Comparison of ENCODE assay signal across 13 cellular contexts in genomic region chr20:45307076-45307645, GRCh38. TPM values are rescaled to one million over a fixed set of nuclear protein-coding genes. Genes with fewer than 3 reads are reported as not detected.
DNase-seq lines count a peak whose midpoint lies in the region; FAIRE-seq and TF ChIP-seq lines count a peak whose summit lies in the region.
"Had no signal": no experiment of that assay in that cellular context is flagged by ENCODE, and none has a peak within 500 bp of the region (broad histone marks: within the 10 kb centered on the region; RNA-seq: fewer than 3 reads in every experiment).

No MANE protein-coding gene starts in this region.

- TF ChIP-seq CTCF in GM20000 (IDR thresholded peaks at IDR 0.05; ENCODE audit: extremely low read depth, missing control alignments) (no peak), nephron progenitor cell (IDR thresholded peaks at IDR 0.05) (no peak), testis (IDR thresholded peaks at IDR 0.05) (no peak), type B pancreatic cell (conservative IDR thresholded peaks at IDR 0.05) (no peak)

- H3K4me3 ChIP-seq in testis, result no peak overlapping the region
- H3K4me3 ChIP-seq: A549 had no signal

- DNase-seq in GM20000 (ENCODE audit: low spot score) (peak; percentile 7), HTR-8/SVneo (ENCODE audit: insufficient read length, low spot score) (no peak), nephron progenitor cell (peak; percentile 56), NCI-H2107 (lab: John Stamatoyannopoulos, UW) (no peak), testis (no peak), type B pancreatic cell (ENCODE audit: extremely low spot score, unreplicated experiment) (no peak)
- DNase-seq: GF-D8 had no signal

- 39 to 51% methylated on average over 16 of the region's 16 CpGs for WGBS in testis, 2 donors

- H3K9me3 Mint-ChIP-seq in nephron progenitor cell (peaks cover 6% of the 10 kb centered on the region), type B pancreatic cell (no peaks in the 10 kb centered on the region)

- H3K27ac Mint-ChIP-seq in nephron progenitor cell, result no peak overlapping the region
- H3K27ac Mint-ChIP-seq in type B pancreatic cell, result no peak overlapping the region

- H3K27me3 Mint-ChIP-seq in nephron progenitor cell (ENCODE audit: low read depth, poor library complexity) (peaks cover 66% of the 10 kb centered on the region), type B pancreatic cell (peaks cover 33% of the 10 kb centered on the region)

- H3K36me3 Mint-ChIP-seq in nephron progenitor cell (ENCODE audit: low read depth) (no peaks in the 10 kb centered on the region), type B pancreatic cell (no peaks in the 10 kb centered on the region)

- H3K4me3 Mint-ChIP-seq in nephron progenitor cell (no peak overlapping the region), type B pancreatic cell (no peak overlapping the region)
- H3K4me3 Mint-ChIP-seq: CD4-positive, CD25-positive, alpha-beta regulatory T cell had no signal

- H3K27ac ChIP-seq in testis, result no peak overlapping the region
- H3K27ac ChIP-seq: A549 had no signal

- FAIRE-seq in HTR-8/SVneo (lab: Jason Lieb, UNC), result peak; percentile 46
- FAIRE-seq: A549, GM19239, H54 had no signal

- intact Hi-C loops in testis (cut with DNase I; ENCODE audit: low total_unique reads), result no loop called here

- H3K9me3 ChIP-seq in testis, result no peaks in the 10 kb centered on the region
- H3K9me3 ChIP-seq: A549 had no signal

- H3K27me3 ChIP-seq in testis, result no peaks in the 10 kb centered on the region

- H3K4me1 ChIP-seq in testis, result no peaks in the 10 kb centered on the region
- H3K4me1 ChIP-seq: A549 had no signal

- H3K4me1 Mint-ChIP-seq in nephron progenitor cell (peaks cover 39% of the 10 kb centered on the region), type B pancreatic cell (ENCODE audit: unreplicated experiment) (peaks cover 9% of the 10 kb centered on the region)

- TF ChIP-seq POLR2A in testis (IDR thresholded peaks at IDR 0.05), result no peak

- H3K36me3 ChIP-seq in testis (ENCODE audit: low read depth, missing control alignments), result no peaks in the 10 kb centered on the region

RNA-seq across cellular contexts. Expression of gene RBPJL, which starts 0.5 kb away (rescaled TPM):
- total RNA-seq in testis, result 1 to 10 TPM in 1 of 2 donors, under 1 TPM in 1; 0.43 to 1.1 TPM
- polyA plus RNA-seq in testis (ENCODE audit: insufficient read depth, low read depth, low replicate concordance), result 0.26 TPM
- not detected in 2 replicates for total RNA-seq in type B pancreatic cell (ENCODE audit: low replicate concordance)
- total RNA-seq: CD4-positive, CD25-positive, alpha-beta regulatory T cell had no signal
- polyA plus RNA-seq: A549; AG04450; BJ; CD4-positive, CD25-positive, alpha-beta regulatory T cell had no signal

RNA-seq across cellular contexts. Expression of gene MATN4, which starts 0.9 kb away (rescaled TPM):
- 1 to 10 TPM; 2.8 to 3.5 TPM for total RNA-seq in testis
- 1.1 TPM for polyA plus RNA-seq in testis (ENCODE audit: insufficient read depth, low read depth, low replicate concordance)
- total RNA-seq in type B pancreatic cell (ENCODE audit: low replicate concordance), result 0.75 TPM in 1 of 2 replicates, not detected in the other
- total RNA-seq: CD4-positive, CD25-positive, alpha-beta regulatory T cell had no signal
- polyA plus RNA-seq: AG04450 had no signal

RNA-seq across cellular contexts. Expression of gene SDC4, which starts 41.1 kb away (rescaled TPM):
- 100 to 1,000 TPM; 191 to 234 TPM for total RNA-seq in testis
- 124 TPM for polyA plus RNA-seq in testis (ENCODE audit: insufficient read depth, low read depth, low replicate concordance)
- 67.2 and 133 TPM in 2 replicates for total RNA-seq in type B pancreatic cell (ENCODE audit: low replicate concordance)

RNA-seq across cellular contexts. Expression of gene SLPI, which starts 52.8 kb away (rescaled TPM):
- total RNA-seq in testis (1 to 10 TPM; 6.9 to 8.2 TPM), type B pancreatic cell (ENCODE audit: low replicate concordance) (35.7 and 73.6 TPM in 2 replicates)
- 104 TPM for polyA plus RNA-seq in testis (ENCODE audit: insufficient read depth, low read depth, low replicate concordance)
- total RNA-seq: CD4-positive, CD25-positive, alpha-beta regulatory T cell had no signal
- polyA plus RNA-seq: AG04450; CD4-positive, CD25-positive, alpha-beta regulatory T cell had no signal

RNA-seq across cellular contexts. Expression of gene SYS1, which starts 55.8 kb away (rescaled TPM):
- total RNA-seq in testis, result 10 to 100 TPM; 33.1 to 34.6 TPM
- 20.0 TPM for polyA plus RNA-seq in testis (ENCODE audit: insufficient read depth, low read depth, low replicate concordance)
- total RNA-seq in type B pancreatic cell (ENCODE audit: low replicate concordance), result 29.2 and 47.4 TPM in 2 replicates

Comparison
In these comparisons a context has a peak if more than half of its experiments do, and no peak if none do; other contexts are left out.
1. DNase-seq: peak in GM20000 (single experiment) and nephron progenitor cell (single experiment); none in HTR-8/SVneo (single experiment), NCI-H2107 (single experiment), testis (single experiment) and type B pancreatic cell (single experiment).